ENCODE assay signal across 22 cellular contexts in genomic region chr1:180254854-180255253, GRCh38. TPM values are rescaled to one million over a fixed set of nuclear protein-coding genes. Genes with fewer than 3 reads are reported as not detected.
DNase-seq lines count a peak whose midpoint lies in the region; ATAC-seq, FAIRE-seq and TF ChIP-seq lines count a peak whose summit lies in the region.
"Had no signal": no experiment of that assay in that cellular context is flagged by ENCODE, and none has a peak within 500 bp of the region (broad histone marks: within the 10 kb centered on the region; RNA-seq: fewer than 3 reads in every experiment).

No MANE protein-coding gene starts in this region.

- peaks cover 6% of the 10 kb centered on the region for H3K9me3 Mint-ChIP-seq in glutamatergic neuron (ENCODE audit: unreplicated experiment)
- H3K9me3 Mint-ChIP-seq: CD8-positive, alpha-beta memory T cell; HFFc6 had no signal

- TF ChIP-seq CTCF in HepG2 (CRISPR knock-in tag; IDR thresholded peaks at IDR 0.05) (no peak), right lobe of liver (IDR thresholded peaks at IDR 0.05) (no peak), glutamatergic neuron (IDR thresholded peaks at IDR 0.05; ENCODE audit: partially characterized antibody, unreplicated experiment) (no peak)

- no peaks in the 10 kb centered on the region for H3K79me2 ChIP-seq in HepG2 (ENCODE audit: insufficient read depth, low read length)

- no peaks in the 10 kb centered on the region for H3K36me3 Mint-ChIP-seq in glutamatergic neuron (ENCODE audit: unreplicated experiment)
- H3K36me3 Mint-ChIP-seq: CD8-positive, alpha-beta memory T cell had no signal

- H3K36me3 ChIP-seq in HepG2 (replicated peaks in 1 of 2; ENCODE audit: control insufficient read depth in 1 of 2, insufficient read depth in 2 of 2, low read length in 2 of 2), result no peaks in the 10 kb centered on the region
- H3K36me3 ChIP-seq in right lobe of liver, result no peaks in the 10 kb centered on the region
- H3K36me3 ChIP-seq in effector memory CD4-positive, alpha-beta T cell (ENCODE audit: control insufficient read depth, insufficient read depth, low read length), result no peaks in the 10 kb centered on the region
- H3K36me3 ChIP-seq: Peyer's patch had no signal

- TF ChIP-seq EP300 in HepG2 (IDR thresholded peaks at IDR 0.05; ENCODE audit: low read depth in 2 of 2, low read length in 2 of 2) (no peak), HepG2 (CRISPR knock-in tag; IDR thresholded peaks at IDR 0.05; ENCODE audit: borderline replicate concordance) (no peak)

- peak overlapping the region in 1 of 3 experiments; percentile 65; a peak in 1 of 6 replicates for H3K4me3 ChIP-seq in HepG2 (replicated peaks in 1 of 3; ENCODE audit: insufficient read depth in 1 of 3, low read depth in 2 of 3, low read length in 3 of 3)
- no peak overlapping the region for H3K4me3 ChIP-seq in right lobe of liver
- H3K4me3 ChIP-seq in effector memory CD4-positive, alpha-beta T cell (ENCODE audit: insufficient read depth, low read depth, low read length, poor library complexity, severe bottlenecking), result no peak overlapping the region
- H3K4me3 ChIP-seq: Peyer's patch had no signal

- H3K9me3 ChIP-seq in HepG2 (ENCODE audit: low read length) (no peaks in the 10 kb centered on the region), right lobe of liver (no peaks in the 10 kb centered on the region)
- no peaks in the 10 kb centered on the region for H3K9me3 ChIP-seq in effector memory CD4-positive, alpha-beta T cell (ENCODE audit: control insufficient read depth, low read length)
- H3K9me3 ChIP-seq: Peyer's patch had no signal

- intact Hi-C loops in HepG2 (cut with micrococcal nuclease; ENCODE audit: unreplicated experiment) (loop anchor here (5.0 kb wide), 1 partner anchor 227 kb away; no protein-coding TSS in a partner anchor), right lobe of liver (cut with DNase I) (loop anchor here (5.0 to 10.0 kb wide), 3 partner anchors 160 to 230 kb away; no protein-coding TSS in a partner anchor), posterior vena cava (cut with DNase I) (loop anchor here (5.0 kb wide), 1 partner anchor 222 kb away; no protein-coding TSS in a partner anchor)

- TF ChIP-seq RAD21 in HepG2 (CRISPR knock-in tag; IDR thresholded peaks at IDR 0.05), result no peak

- no TSS peak for BruUV-seq in HepG2 (replicated peaks; lab: Mats Ljungman, UMichigan)

- H3K27me3 Mint-ChIP-seq in glutamatergic neuron (ENCODE audit: unreplicated experiment), result peaks cover 8% of the 10 kb centered on the region

- POLR2A ChIA-PET in HepG2 (lab: Yijun Ruan, JAX), result no interaction called here

- H3K4me3 Mint-ChIP-seq in glutamatergic neuron (ENCODE audit: unreplicated experiment), result peak overlapping the region; percentile 20
- H3K4me3 Mint-ChIP-seq: CD8-positive, alpha-beta memory T cell; HFFc6 had no signal

- H3K4me1 ChIP-seq in HepG2 (ENCODE audit: insufficient read depth, low read length) (peaks cover 56% of the 10 kb centered on the region), right lobe of liver (no peaks in the 10 kb centered on the region)
- H3K4me1 ChIP-seq in effector memory CD4-positive, alpha-beta T cell (ENCODE audit: control insufficient read depth, insufficient read depth, low read length, poor library complexity, severe bottlenecking), result no peaks in the 10 kb centered on the region
- H3K4me1 ChIP-seq: Peyer's patch had no signal

- H3K27ac ChIP-seq in HepG2 (ENCODE audit: extremely low read length, insufficient read depth, low read length) (no peak overlapping the region), right lobe of liver (no peak overlapping the region), substantia nigra (ENCODE audit: low read depth, low read length, poor library complexity, severe bottlenecking) (no peak overlapping the region)
- no peak overlapping the region for H3K27ac ChIP-seq in effector memory CD4-positive, alpha-beta T cell (ENCODE audit: insufficient read depth, low read length, poor library complexity, severe bottlenecking)
- H3K27ac ChIP-seq: 22Rv1, C4-2B, Peyer's patch had no signal

- ATAC-seq in HepG2 (no peak), right lobe of liver (no peak)

- CTCF ChIA-PET in HepG2 (lab: Yijun Ruan, JAX; ENCODE audit: low intra/inter-chr PET ratio, low total read pairs), result interaction anchor here (1.3 kb wide), 1 partner anchor 228 kb away, joined by 4 read pairs; no protein-coding TSS in a partner anchor

- H3K27ac Mint-ChIP-seq in glutamatergic neuron (ENCODE audit: unreplicated experiment), result no peak overlapping the region
- H3K27ac Mint-ChIP-seq: CD8-positive, alpha-beta memory T cell; HFFc6 had no signal

- 73% methylated on average over 7 of the region's 11 CpGs for WGBS in HepG2 (ENCODE audit: low lambda C conversion rate)
- WGBS in right lobe of liver (ENCODE audit: insufficient coverage, low coverage, low lambda C conversion rate, missing lambda C conversion rate), result no CpG with 5 or more reads among the region's 11 CpGs

- no peaks in the 10 kb centered on the region for H4K20me1 ChIP-seq in HepG2 (ENCODE audit: insufficient read depth, low read length)

- TF ChIP-seq POLR2A in HepG2 (IDR thresholded peaks at IDR 0.05; ENCODE audit: insufficient read depth in 1 of 2, low read depth in 2 of 2, low read length in 2 of 2) (no peak), right lobe of liver (IDR thresholded peaks at IDR 0.05) (no peak)

- peak overlapping the region; percentile 93; the same call in 1 of the 2 replicates for H3K4me2 ChIP-seq in HepG2 (ENCODE audit: low read depth, low read length)

- no peak for DNase-seq in HepG2 (ENCODE audit: low spot score)
- DNase-seq in right lobe of liver, result no peak
- no peak for DNase-seq in glutamatergic neuron
- DNase-seq in posterior vena cava (ENCODE audit: low spot score), result peak; percentile 55
- DNase-seq in effector memory CD4-positive, alpha-beta T cell, result no peak
- DNase-seq in activated CD4-positive, alpha-beta T cell treated with anti-CD3 and anti-CD28 coated beads, Interleukin-2, amount 50 U/mL, for 1 hour, result no peak
- DNase-seq in NCI-H187 (lab: John Stamatoyannopoulos, UW), result no peak
- DNase-seq in substantia nigra (lab: John Stamatoyannopoulos, UW), result no peak
- DNase-seq: ACHN; Calu3; CD8-positive, alpha-beta memory T cell; HFFc6; MV-4-11; NCI-H1694; NCI-H2081 treated with DMSO at 0.1 percent for 48 hours; NCI-H2171 treated with DMSO at 0.1 percent for 48 hours; NCI-H524 treated with DMSO at 0.1 percent for 48 hours; Peyer's patch had no signal

- H3K27me3 ChIP-seq in HepG2 (ENCODE audit: control insufficient read depth in 1 of 2, insufficient read depth in 2 of 2, low read length in 2 of 2) (peaks cover 4 to 24% of the 10 kb centered on the region in 2 experiments; a peak in 4 of 5 replicates), right lobe of liver (no peaks in the 10 kb centered on the region)
- H3K27me3 ChIP-seq in effector memory CD4-positive, alpha-beta T cell (replicated peaks; ENCODE audit: control insufficient read depth, insufficient read depth, low read length, poor library complexity, severe bottlenecking), result peaks cover 12% of the 10 kb centered on the region
- H3K27me3 ChIP-seq: Peyer's patch had no signal

- no peak overlapping the region for H3K9ac ChIP-seq in HepG2 (ENCODE audit: insufficient read depth, low read depth, low read length)

- H2AFZ ChIP-seq in HepG2 (ENCODE audit: low read length), result no peak overlapping the region

- FAIRE-seq in HepG2 (lab: Jason Lieb, UNC), result no peak
- FAIRE-seq: G401.6, GM18507 had no signal

- peaks cover 35% of the 10 kb centered on the region for H3K4me1 Mint-ChIP-seq in glutamatergic neuron (ENCODE audit: low read depth, unreplicated experiment)

- in situ Hi-C loops in HepG2 (cut with HindIII; ENCODE audit: extremely low pct_ligation_motif_present, low pct_unique_long_range_greater_than_20kb), result loop anchor here (5.0 kb wide), 3 partner anchors 48 to 222 kb away; no protein-coding TSS in a partner anchor

TF ChIP-seq in HepG2, 621 proteins besides CTCF, POLR2A, EP300 and RAD21:
- no peak for TF ChIP-seq ZNF788 (CRISPR knock-in tag; IDR thresholded peaks at IDR 0.05; ENCODE audit: borderline replicate concordance)

RNA-seq across cellular contexts. Expression of gene LHX4, which starts 24.8 kb away (rescaled TPM):
- total RNA-seq in HepG2 (2016; rRNA removed; fragmentation: Illumina TruSeq; extraction: Trizol) (0.03 and 0.07 TPM in 2 replicates), right lobe of liver (not detected), glutamatergic neuron (ENCODE audit: unreplicated experiment) (2.1 TPM), posterior vena cava (not detected)
- not detected in 2 replicates for total RNA-seq in HepG2 (2016; cell fraction: cytosol; rRNA removed; fragmentation: Illumina TruSeq; extraction: Trizol; ENCODE audit: low read depth)
- total RNA-seq in HepG2 (2016; cell fraction: insoluble cytoplasmic fraction; rRNA removed; fragmentation: Illumina TruSeq; extraction: Trizol), result 0.03 and 0.13 TPM in 2 replicates
- 0.03 TPM in 1 of 2 replicates, not detected in the other for total RNA-seq in HepG2 (2016; cell fraction: membrane; rRNA removed; fragmentation: Illumina TruSeq; extraction: Trizol)
- total RNA-seq in HepG2 (2016; cell fraction: nucleus; rRNA removed; fragmentation: Illumina TruSeq; extraction: Trizol), result not detected in 2 replicates
- polyA plus RNA-seq in HepG2 (2011; rRNA removed), result 0.03 and 0.05 TPM in 2 replicates
- 0.03 and 0.05 TPM in 2 replicates for polyA plus RNA-seq in HepG2 (2011; cell fraction: cytosol; rRNA removed)
- 0.02 and 0.03 TPM in 2 replicates for polyA plus RNA-seq in HepG2 (2011; cell fraction: nucleus; rRNA removed)
- 0.47 and 0.60 TPM in 2 replicates for polyA plus RNA-seq in HepG2 (2012)
- not detected in 2 replicates for polyA plus RNA-seq in HepG2 (2016; cell fraction: cytosol; fragmentation: Illumina TruSeq; extraction: Trizol; ENCODE audit: low read depth)
- polyA plus RNA-seq in HepG2 (2016; cell fraction: insoluble cytoplasmic fraction; fragmentation: Illumina TruSeq; extraction: Trizol; ENCODE audit: low read depth), result 0.17 TPM in 1 of 2 replicates, not detected in the other
- polyA plus RNA-seq in HepG2 (2016; cell fraction: membrane; fragmentation: Illumina TruSeq; extraction: Trizol; ENCODE audit: low read depth), result 0.03 and 0.22 TPM in 2 replicates
- polyA plus RNA-seq in HepG2 (2016; cell fraction: nucleus; fragmentation: Illumina TruSeq; extraction: Trizol; ENCODE audit: insufficient read depth, low read depth), result 0.07 and 0.09 TPM in 2 replicates
- 0.96 and 2.5 TPM in 2 replicates for polyA minus RNA-seq in HepG2 (2011; rRNA and poly(A)+ RNA removed; ENCODE audit: low replicate concordance)
- not detected in 2 replicates for polyA minus RNA-seq in HepG2 (2011; cell fraction: cytosol; rRNA and poly(A)+ RNA removed)
- 0.12 TPM in 1 of 2 replicates, not detected in the other for polyA minus RNA-seq in HepG2 (2011; cell fraction: nucleus; rRNA and poly(A)+ RNA removed)
- total RNA-seq: CD8-positive, alpha-beta memory T cell had no signal
